ENCODE assay signal across 23 cellular contexts in the genomic region with DNA sequence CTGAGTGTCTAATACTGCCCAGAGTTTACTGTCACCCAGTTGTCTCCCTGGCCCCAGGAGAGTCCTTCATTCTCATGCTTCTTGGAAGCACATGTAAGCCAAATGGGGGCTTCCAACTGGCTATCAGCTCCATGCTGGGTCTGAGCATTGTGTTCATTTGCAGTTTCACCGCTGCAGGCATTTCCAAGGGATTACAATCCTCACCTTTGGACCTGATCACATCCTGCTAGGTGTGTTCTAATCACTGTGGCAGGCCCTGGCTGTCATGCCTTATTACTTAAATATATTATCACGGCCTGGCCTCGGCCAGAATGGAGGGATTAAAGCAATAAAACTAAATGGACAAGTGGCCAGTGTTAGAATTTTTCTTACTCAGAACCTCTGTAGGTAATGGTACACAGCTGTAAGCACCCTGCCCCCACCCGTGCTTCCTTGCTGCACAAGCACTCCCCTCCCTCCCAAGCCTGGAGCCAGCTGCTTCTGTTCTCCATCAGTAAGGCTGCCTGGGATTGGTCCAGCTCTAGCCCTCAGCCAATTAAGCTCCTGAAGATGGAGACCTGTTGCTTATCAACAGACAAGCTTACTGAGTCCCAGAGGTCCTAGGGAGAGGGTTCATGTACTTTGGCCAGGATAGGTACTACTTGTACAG.
"Had no signal": no experiment of that assay in that cellular context is flagged by ENCODE, and none has a peak within 500 bp of the region (broad histone marks: within the 10 kb centered on the region; RNA-seq: fewer than 3 reads in every experiment).

No MANE protein-coding gene starts in this region.

- H3K9me3 Mint-ChIP-seq: activated CD4-positive, alpha-beta memory T cell treated with anti-CD3 and anti-CD28 coated beads, Interleukin-2, amount 10 ng/mL, durations not matched to agents 7 days and 5 days; activated naive CD4-positive, alpha-beta T cell treated with anti-CD3 and anti-CD28 coated beads, Interleukin-2, amount 10 ng/mL, durations not matched to agents 7 days and 5 days; activated naive CD8-positive, alpha-beta T cell treated with anti-CD3 and anti-CD28 coated beads, Interleukin-2, amount 10 ng/mL, durations not matched to agents 7 days and 5 days had no signal

- DNase-seq: activated CD4-positive, alpha-beta memory T cell treated with anti-CD3 and anti-CD28 coated beads, Interleukin-2, amount 10 ng/mL, durations not matched to agents 7 days and 5 days; activated CD4-positive, alpha-beta T cell treated with anti-CD3 and anti-CD28 coated beads for 36 hours; activated CD4-positive, alpha-beta T cell treated with anti-CD3 and anti-CD28 coated beads, Interleukin-2, amount 50 U/mL, for 1 hour; activated CD4-positive, CD25-positive, alpha-beta regulatory T cell; activated gamma-delta T cell; activated naive CD4-positive, alpha-beta T cell treated with anti-CD3 and anti-CD28 coated beads, Interleukin-2, amount 10 ng/mL, durations not matched to agents 7 days and 5 days; activated naive CD8-positive, alpha-beta T cell treated with anti-CD3 and anti-CD28 coated beads, Interleukin-2, amount 10 ng/mL, durations not matched to agents 7 days and 5 days; activated T-cell treated with anti-CD3 and anti-CD28 coated beads for 4 hours; activated T-cell treated with anti-CD3 and anti-CD28 coated beads, Interleukin-2, amount 50 U/mL, for 48 hours; adrenal gland; anterior cingulate cortex; cerebellar nuclear complex; Kasumi-1; KBM-7; NCI-H146; NCI-H187 treated with DMSO at 0.1 percent for 48 hours; NCI-H2081 treated with DMSO at 0.1 percent for 48 hours; NCI-H226; NCI-H526; NCI-H82; SIG-M5; T-helper 1 cell had no signal

- H3K4me1 Mint-ChIP-seq: activated CD4-positive, alpha-beta memory T cell treated with anti-CD3 and anti-CD28 coated beads, Interleukin-2, amount 10 ng/mL, durations not matched to agents 7 days and 5 days; activated CD4-positive, alpha-beta T cell treated with anti-CD3 and anti-CD28 coated beads for 36 hours; activated naive CD4-positive, alpha-beta T cell treated with anti-CD3 and anti-CD28 coated beads, Interleukin-2, amount 10 ng/mL, durations not matched to agents 7 days and 5 days; activated naive CD8-positive, alpha-beta T cell treated with anti-CD3 and anti-CD28 coated beads, Interleukin-2, amount 10 ng/mL, durations not matched to agents 7 days and 5 days; activated T-helper 17 cell treated with anti-CD3 and anti-CD28 coated beads, Interleukin-2, amount 50 U/mL, for 72 hours had no signal

- H3K36me3 ChIP-seq: adrenal gland had no signal

- H3K4me3 Mint-ChIP-seq: activated CD4-positive, alpha-beta memory T cell treated with anti-CD3 and anti-CD28 coated beads, Interleukin-2, amount 10 ng/mL, durations not matched to agents 7 days and 5 days; activated CD4-positive, alpha-beta T cell treated with anti-CD3 and anti-CD28 coated beads for 36 hours; activated naive CD4-positive, alpha-beta T cell treated with anti-CD3 and anti-CD28 coated beads, Interleukin-2, amount 10 ng/mL, durations not matched to agents 7 days and 5 days; activated naive CD8-positive, alpha-beta T cell treated with anti-CD3 and anti-CD28 coated beads, Interleukin-2, amount 10 ng/mL, durations not matched to agents 7 days and 5 days; activated T-helper 17 cell treated with anti-CD3 and anti-CD28 coated beads, Interleukin-2, amount 50 U/mL, for 72 hours had no signal

- H3K27me3 Mint-ChIP-seq: activated CD4-positive, alpha-beta memory T cell treated with anti-CD3 and anti-CD28 coated beads, Interleukin-2, amount 10 ng/mL, durations not matched to agents 7 days and 5 days; activated naive CD4-positive, alpha-beta T cell treated with anti-CD3 and anti-CD28 coated beads, Interleukin-2, amount 10 ng/mL, durations not matched to agents 7 days and 5 days; activated naive CD8-positive, alpha-beta T cell treated with anti-CD3 and anti-CD28 coated beads, Interleukin-2, amount 10 ng/mL, durations not matched to agents 7 days and 5 days had no signal

- ATAC-seq: activated CD4-positive, alpha-beta T cell treated with anti-CD3 and anti-CD28 coated beads for 36 hours; activated T-helper 17 cell treated with anti-CD3 and anti-CD28 coated beads, Interleukin-2, amount 50 U/mL, for 72 hours had no signal

- H3K27ac Mint-ChIP-seq: activated CD4-positive, alpha-beta memory T cell treated with anti-CD3 and anti-CD28 coated beads, Interleukin-2, amount 10 ng/mL, durations not matched to agents 7 days and 5 days; activated CD4-positive, alpha-beta T cell treated with anti-CD3 and anti-CD28 coated beads for 36 hours; activated naive CD4-positive, alpha-beta T cell treated with anti-CD3 and anti-CD28 coated beads, Interleukin-2, amount 10 ng/mL, durations not matched to agents 7 days and 5 days; activated naive CD8-positive, alpha-beta T cell treated with anti-CD3 and anti-CD28 coated beads, Interleukin-2, amount 10 ng/mL, durations not matched to agents 7 days and 5 days; activated T-helper 17 cell treated with anti-CD3 and anti-CD28 coated beads, Interleukin-2, amount 50 U/mL, for 72 hours had no signal

- H3K4me1 ChIP-seq: adrenal gland had no signal

- H3K27ac ChIP-seq: adrenal gland had no signal

- H3K9me3 ChIP-seq: adrenal gland had no signal

- H3K36me3 Mint-ChIP-seq: activated naive CD4-positive, alpha-beta T cell treated with anti-CD3 and anti-CD28 coated beads, Interleukin-2, amount 10 ng/mL, durations not matched to agents 7 days and 5 days; activated naive CD8-positive, alpha-beta T cell treated with anti-CD3 and anti-CD28 coated beads, Interleukin-2, amount 10 ng/mL, durations not matched to agents 7 days and 5 days had no signal

- H3K4me3 ChIP-seq: adrenal gland had no signal
